ENCODE assay signal across 8 cellular contexts in genomic region chr4:169079942-169080827, GRCh38.
A peak's percentile ranks its signal among the peaks of the same experiment; 100 is the strongest.
DNase-seq lines count a peak whose midpoint lies in the region; ATAC-seq, FAIRE-seq and TF ChIP-seq lines count a peak whose summit lies in the region.

No MANE protein-coding gene starts in this region.

- DNase-seq in stimulated activated CD4-positive, alpha-beta T cell treated with anti-CD3 and anti-CD28 coated beads, Interleukin-12 subunit alpha, Interleukin-12 subunit beta, amount 100 ng/mL, for 4 hours = peak; percentile 3
- DNase-seq in stimulated activated CD4-positive, alpha-beta T cell treated with anti-CD3 and anti-CD28 coated beads, Interleukin-4, amount 100 ng/mL, for 4 hours = no peak
- DNase-seq in colonic mucosa (peak; percentile 29), type B pancreatic cell (ENCODE audit: extremely low spot score, unreplicated experiment) (no peak), frontal cortex (ENCODE audit: low spot score in 2 of 2) (no peak)

- ATAC-seq in HG02763 (IDR thresholded peaks at IDR 0.05; ENCODE audit: unreplicated experiment) = peak; percentile 82

- H3K9ac ChIP-seq in OCI-LY3 (ENCODE audit: low read length) = no peak overlapping the region
- no peak overlapping the region for H3K9ac ChIP-seq in colonic mucosa (ENCODE audit: low read depth in 2 of 2, low read length in 2 of 2)

- no peaks in the 10 kb centered on the region for H4K20me1 ChIP-seq in OCI-LY3 (ENCODE audit: insufficient read depth, low read length)

- peaks cover 31% of the 10 kb centered on the region for H3K4me1 Mint-ChIP-seq in type B pancreatic cell (ENCODE audit: unreplicated experiment)

- H3K36me3 ChIP-seq in OCI-LY3 (replicated peaks; ENCODE audit: low read depth, low read length) (no peaks in the 10 kb centered on the region), colonic mucosa (no peaks in the 10 kb centered on the region), muscle layer of duodenum (ENCODE audit: control insufficient read depth in 1 of 2, insufficient read depth in 2 of 2, low read length in 2 of 2) (no peaks in the 10 kb centered on the region)

- H3K9me3 ChIP-seq in OCI-LY3 (ENCODE audit: insufficient read depth, low read length) (no peaks in the 10 kb centered on the region), colonic mucosa (no peaks in the 10 kb centered on the region), muscle layer of duodenum (ENCODE audit: control insufficient read depth in 1 of 2, low read length in 2 of 2) (no peaks in the 10 kb centered on the region)

- H3K4me2 ChIP-seq in OCI-LY3 (ENCODE audit: low read length) = peak overlapping the region; percentile 51

- peaks cover 3% of the 10 kb centered on the region for H3K27me3 Mint-ChIP-seq in type B pancreatic cell

- H3K4me3 Mint-ChIP-seq in type B pancreatic cell = peak overlapping the region; percentile 58

- H3K27ac ChIP-seq in OCI-LY3 (ENCODE audit: low read length) (no peak overlapping the region), colonic mucosa (no peak overlapping the region), muscle layer of duodenum (ENCODE audit: low read length) (peak overlapping the region; percentile 46)

- 0 out of 2 replicates have a peak overlapping the region, but pooled peaks have one; percentile 2 for H2AFZ ChIP-seq in OCI-LY3 (ENCODE audit: low read depth, low read length)

- no peaks in the 10 kb centered on the region for H3K36me3 Mint-ChIP-seq in type B pancreatic cell

- no peaks in the 10 kb centered on the region for H3K79me2 ChIP-seq in OCI-LY3 (ENCODE audit: low read length)

- H3K4me1 ChIP-seq in OCI-LY3 (ENCODE audit: low read length) (peaks cover 9% of the 10 kb centered on the region), colonic mucosa (no peaks in the 10 kb centered on the region), muscle layer of duodenum (ENCODE audit: control insufficient read depth in 1 of 2, insufficient read depth in 2 of 2, low read length in 2 of 2) (peaks cover 0 to 18% of the 10 kb centered on the region in 2 donors)

- H3K9me3 Mint-ChIP-seq in type B pancreatic cell = no peaks in the 10 kb centered on the region

- TF ChIP-seq CTCF in OCI-LY3 (IDR thresholded peaks at IDR 0.05; ENCODE audit: low read depth, low read length) (no peak), colonic mucosa (IDR thresholded peaks at IDR 0.05) (no peak), type B pancreatic cell (conservative IDR thresholded peaks at IDR 0.05) (no peak)

- intact Hi-C loops in colonic mucosa (cut with DNase I) = no loop called here

- no peaks in the 10 kb centered on the region for H3K27me3 ChIP-seq in OCI-LY3 (ENCODE audit: low read depth, low read length)
- H3K27me3 ChIP-seq in colonic mucosa = no peaks in the 10 kb centered on the region
- H3K27me3 ChIP-seq in muscle layer of duodenum (ENCODE audit: low read depth, low read length) = no peaks in the 10 kb centered on the region

- H3K4me3 ChIP-seq in OCI-LY3 (ENCODE audit: low read length) = peak overlapping the region; percentile 60
- no peak overlapping the region for H3K4me3 ChIP-seq in colonic mucosa
- H3K4me3 ChIP-seq in muscle layer of duodenum (ENCODE audit: low read depth in 1 of 2, low read length in 2 of 2) = peak overlapping the region; percentile 0 to 42

- peak overlapping the region; percentile 39 for H3K27ac Mint-ChIP-seq in type B pancreatic cell

- FAIRE-seq in frontal cortex (lab: Jason Lieb, UNC) = no peak

Comparison
In these comparisons a context has a peak if more than half of its experiments do, and no peak if none do; other contexts are left out.
1. DNase-seq: peak in stimulated activated CD4-positive, alpha-beta T cell treated with anti-CD3 and anti-CD28 coated beads, Interleukin-12 subunit alpha, Interleukin-12 subunit beta, amount 100 ng/mL, for 4 hours (single experiment) and colonic mucosa (single experiment); none in stimulated activated CD4-positive, alpha-beta T cell treated with anti-CD3 and anti-CD28 coated beads, Interleukin-4, amount 100 ng/mL, for 4 hours (0 of 2), type B pancreatic cell (single experiment) and frontal cortex (0 of 2).